17 cellular contexts compared by ENCODE assay signal in the genomic region with DNA sequence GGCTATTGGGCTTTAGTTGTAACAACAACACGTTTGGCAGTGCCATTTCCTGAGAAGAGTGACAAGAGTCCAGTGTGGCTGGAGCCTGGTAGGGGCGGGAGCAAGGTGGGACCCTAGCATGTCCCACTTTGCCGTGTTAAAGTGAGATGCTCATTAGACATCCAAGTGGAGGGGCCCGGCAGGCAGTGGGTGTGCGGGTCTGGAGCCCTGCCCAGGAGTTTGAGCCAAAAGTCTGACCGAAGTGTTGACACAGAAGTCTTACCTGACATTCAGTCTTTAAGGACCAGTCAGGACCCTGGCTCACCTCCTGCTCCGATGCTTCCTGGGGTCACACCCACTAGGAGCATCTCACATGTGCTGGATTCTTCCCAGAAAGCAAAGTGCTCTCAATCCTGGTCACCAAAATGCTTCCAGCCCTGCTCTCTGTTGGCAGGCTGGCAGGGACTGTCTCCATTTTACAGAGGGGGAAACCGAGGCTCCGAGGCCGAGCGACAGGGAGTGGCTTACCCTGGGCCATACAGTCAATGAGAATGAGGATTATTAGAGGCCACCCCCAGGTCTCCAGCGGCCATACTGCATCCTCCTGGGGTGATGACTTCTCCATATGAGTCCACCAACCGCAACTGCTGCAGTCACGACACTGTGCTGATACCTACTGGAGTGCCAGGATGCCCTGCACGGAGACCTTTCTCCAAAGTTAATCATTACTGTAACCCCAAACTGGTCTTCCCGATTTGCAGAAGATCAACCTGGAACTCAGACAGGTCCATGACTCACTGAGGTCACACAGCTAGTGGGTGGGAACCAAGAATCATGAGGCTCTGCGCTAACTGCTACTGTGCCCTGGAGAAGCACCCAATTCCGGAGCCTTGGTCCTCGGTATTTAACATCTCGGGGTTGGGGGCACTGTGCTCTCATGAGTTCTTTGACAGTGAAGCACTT.
A peak's percentile ranks its signal among the peaks of the same experiment; 100 is the strongest.
DNase-seq lines count a peak whose midpoint lies in the region; ATAC-seq and TF ChIP-seq lines count a peak whose summit lies in the region.
"Had no signal": no experiment of that assay in that cellular context is flagged by ENCODE, and none has a peak within 500 bp of the region (broad histone marks: within the 10 kb centered on the region; RNA-seq: fewer than 3 reads in every experiment).

No MANE protein-coding gene starts in this region.

- H3K36me3 Mint-ChIP-seq in effector memory CD8-positive, alpha-beta T cell (ENCODE audit: insufficient read depth) = peaks cover 15% of the 10 kb centered on the region
- H3K36me3 Mint-ChIP-seq in activated CD4-positive, alpha-beta memory T cell treated with anti-CD3 and anti-CD28 coated beads for 36 hours = no peaks in the 10 kb centered on the region

- no peak overlapping the region for H3K4me3 ChIP-seq in coronary artery
- no peak overlapping the region for H3K4me3 ChIP-seq in uterus
- H3K4me3 ChIP-seq: adrenal gland, cardiac muscle cell, hepatocyte, lower lobe of right lung, upper lobe of left lung had no signal

- H3K4me1 Mint-ChIP-seq in effector memory CD8-positive, alpha-beta T cell (ENCODE audit: low read depth in 2 of 2) = peaks cover 30 to 45% of the 10 kb centered on the region in 2 donors
- H3K4me1 Mint-ChIP-seq in activated CD4-positive, alpha-beta memory T cell treated with anti-CD3 and anti-CD28 coated beads for 36 hours (ENCODE audit: low read depth) = peaks cover 30% of the 10 kb centered on the region

- H3K9me3 ChIP-seq in uterus = no peaks in the 10 kb centered on the region
- H3K9me3 ChIP-seq: adrenal gland, lower lobe of right lung, upper lobe of left lung had no signal

- no peaks in the 10 kb centered on the region for H3K9me3 Mint-ChIP-seq in effector memory CD8-positive, alpha-beta T cell
- no peaks in the 10 kb centered on the region for H3K9me3 Mint-ChIP-seq in activated CD4-positive, alpha-beta memory T cell treated with anti-CD3 and anti-CD28 coated beads for 36 hours
- H3K9me3 Mint-ChIP-seq: activated CD4-positive, alpha-beta memory T cell treated with anti-CD3 and anti-CD28 coated beads, Interleukin-2, amount 10 ng/mL, durations not matched to agents 7 days and 5 days had no signal

- no peak overlapping the region for H3K27ac ChIP-seq in coronary artery
- no peak overlapping the region for H3K27ac ChIP-seq in uterus
- H3K27ac ChIP-seq: adrenal gland, cardiac muscle cell, hepatocyte, lower lobe of right lung, upper lobe of left lung had no signal

- H3K27ac Mint-ChIP-seq in effector memory CD8-positive, alpha-beta T cell = peak overlapping the region; percentile 30 to 46
- H3K27ac Mint-ChIP-seq in activated CD4-positive, alpha-beta memory T cell treated with anti-CD3 and anti-CD28 coated beads for 36 hours = no peak overlapping the region
- H3K27ac Mint-ChIP-seq: activated CD4-positive, alpha-beta memory T cell treated with anti-CD3 and anti-CD28 coated beads, Interleukin-2, amount 10 ng/mL, durations not matched to agents 7 days and 5 days had no signal

- TF ChIP-seq POLR2A in uterus (IDR thresholded peaks at IDR 0.05) = no peak

- intact Hi-C loops in activated CD4-positive, alpha-beta memory T cell treated with anti-CD3 and anti-CD28 coated beads for 36 hours (cut with micrococcal nuclease) = loop anchor here (1.0 kb wide), 1 partner anchor 147 kb away; no protein-coding TSS in a partner anchor
- intact Hi-C loops in uterus (cut with DNase I; ENCODE audit: low total_unique reads) = no loop called here

- no peaks in the 10 kb centered on the region for H3K36me3 ChIP-seq in uterus
- H3K36me3 ChIP-seq: adrenal gland, cardiac muscle cell had no signal

- peak overlapping the region in 1 of 2 donors; percentile 3 for H3K4me3 Mint-ChIP-seq in effector memory CD8-positive, alpha-beta T cell
- no peak overlapping the region for H3K4me3 Mint-ChIP-seq in activated CD4-positive, alpha-beta memory T cell treated with anti-CD3 and anti-CD28 coated beads for 36 hours
- H3K4me3 Mint-ChIP-seq: activated CD4-positive, alpha-beta memory T cell treated with anti-CD3 and anti-CD28 coated beads, Interleukin-2, amount 10 ng/mL, durations not matched to agents 7 days and 5 days had no signal

- no peaks in the 10 kb centered on the region for H3K27me3 Mint-ChIP-seq in effector memory CD8-positive, alpha-beta T cell
- no peaks in the 10 kb centered on the region for H3K27me3 Mint-ChIP-seq in activated CD4-positive, alpha-beta memory T cell treated with anti-CD3 and anti-CD28 coated beads for 36 hours
- H3K27me3 Mint-ChIP-seq: activated CD4-positive, alpha-beta memory T cell treated with anti-CD3 and anti-CD28 coated beads, Interleukin-2, amount 10 ng/mL, durations not matched to agents 7 days and 5 days had no signal

- CTCF ChIA-PET in activated CD4-positive, alpha-beta memory T cell treated with anti-CD3 and anti-CD28 coated beads for 36 hours (lab: Charles Lee) = interaction anchor here (0.8 to 2.0 kb wide), 7 partner anchors 14 to 158 kb away, joined by 3 to 13 read pairs (median 4); no protein-coding TSS in a partner anchor

- no peak for ATAC-seq in effector memory CD8-positive, alpha-beta T cell (replicated peaks)
- ATAC-seq: SK-N-SH treated with all-trans-retinoic acid at 6 μM for 48 hours had no signal

- POLR2A ChIA-PET in activated CD4-positive, alpha-beta memory T cell treated with anti-CD3 and anti-CD28 coated beads for 36 hours (lab: Charles Lee) = no interaction called here

- no peaks in the 10 kb centered on the region for H3K4me1 ChIP-seq in uterus
- H3K4me1 ChIP-seq: lower lobe of right lung had no signal

- H3K27me3 ChIP-seq in uterus = no peaks in the 10 kb centered on the region
- H3K27me3 ChIP-seq: adrenal gland, cardiac muscle cell, hepatocyte, upper lobe of left lung had no signal

- in situ Hi-C loops in ACHN (cut with HindIII; ENCODE audit: low pct_ligation_motif_present, low pct_unique_long_range_greater_than_20kb, low sequenced_read_pairs) = no loop called here

- TF ChIP-seq CTCF in coronary artery (IDR thresholded peaks at IDR 0.05) = no peak
- no peak for TF ChIP-seq CTCF in uterus (IDR thresholded peaks at IDR 0.05)

- DNase-seq in ACHN (peak; percentile 3), LoVo (ENCODE audit: low spot score) (peak; percentile 20), mucosa of gallbladder (ENCODE audit: low spot score) (peak; percentile 62), coronary artery (ENCODE audit: low spot score) (no peak), uterus (no peak)
- DNase-seq in effector memory CD8-positive, alpha-beta T cell = no peak
- DNase-seq in activated CD4-positive, alpha-beta memory T cell treated with anti-CD3 and anti-CD28 coated beads for 36 hours = no peak
- DNase-seq in stimulated activated CD8-positive, alpha-beta memory T cell treated with anti-CD3 and anti-CD28 coated beads, Interleukin-4, amount 100 ng/mL, for 48 hours = no peak
- DNase-seq: IMR-90, NCI-H1436 had no signal

Comparison
In these comparisons a context has a peak if more than half of its experiments do, and no peak if none do; other contexts are left out.
1. DNase-seq: peak in ACHN (single experiment), LoVo (single experiment) and mucosa of gallbladder (single experiment); none in effector memory CD8-positive, alpha-beta T cell (0 of 3), coronary artery (single experiment), activated CD4-positive, alpha-beta memory T cell treated with anti-CD3 and anti-CD28 coated beads for 36 hours (single experiment), uterus (0 of 2) and stimulated activated CD8-positive, alpha-beta memory T cell treated with anti-CD3 and anti-CD28 coated beads, Interleukin-4, amount 100 ng/mL, for 48 hours (single experiment).